Comparison of ENCODE assay signal across 11 cellular contexts in genomic region chrX:2963992-2964794, GRCh38. TPM values are rescaled to one million over a fixed set of nuclear protein-coding genes. Genes with fewer than 3 reads are reported as not detected.
DNase-seq lines count a peak whose midpoint lies in the region; ATAC-seq and TF ChIP-seq lines count a peak whose summit lies in the region.
"Not testable (repeated sequence)": the region's sequence is repeated elsewhere in the genome, so short reads cannot be mapped to it uniquely, and the experiment has no call there.
"Had no signal": no experiment of that assay in that cellular context is flagged by ENCODE, and none has a peak within 500 bp of the region (broad histone marks: within the 10 kb centered on the region; RNA-seq: fewer than 3 reads in every experiment).

No MANE protein-coding gene starts in this region.

- H3K9me3 ChIP-seq in HUES6 (ENCODE audit: control insufficient read depth, insufficient read depth, low read depth, low read length): not testable (repeated sequence)

- H3K36me3 Mint-ChIP-seq in WTC11; neural crest cell (ENCODE audit: low read depth); type B pancreatic cell: not testable (repeated sequence)

- not testable (repeated sequence) for H3K27me3 Mint-ChIP-seq in WTC11 (ENCODE audit: low read depth); neural crest cell (ENCODE audit: low read depth); type B pancreatic cell

- peak overlapping the region; percentile 48 for H3K4me3 Mint-ChIP-seq in WTC11
- H3K4me3 Mint-ChIP-seq in neural crest cell: peak overlapping the region; percentile 82
- peak overlapping the region; percentile 82 for H3K4me3 Mint-ChIP-seq in type B pancreatic cell

- H3K27me3 ChIP-seq in HUES6 (ENCODE audit: control insufficient read depth, insufficient read depth, low read length): not testable (repeated sequence)

- peak; percentile 10; the same call in 1 of the 2 replicates for ATAC-seq in WTC11

- H3K36me3 ChIP-seq in HUES6 (ENCODE audit: control insufficient read depth, insufficient read depth, low read length): not testable (repeated sequence)

- CTCF ChIA-PET in WTC11 (lab: Charles Lee): not testable (repeated sequence)

- peaks cover 43% of the 10 kb centered on the region for H3K4me1 ChIP-seq in HUES6 (ENCODE audit: control insufficient read depth, insufficient read depth, low read length)

- POLR2A ChIA-PET in WTC11 (lab: Charles Lee): not testable (repeated sequence)

- peak overlapping the region; percentile 86 for H3K9ac ChIP-seq in HUES6 (ENCODE audit: low read length)

- not testable (repeated sequence) for H3K9me3 Mint-ChIP-seq in WTC11, neural crest cell, type B pancreatic cell

- H3K27ac Mint-ChIP-seq in WTC11 (peak overlapping the region; percentile 71), neural crest cell (ENCODE audit: unreplicated experiment) (peak overlapping the region; percentile 100), type B pancreatic cell (peak overlapping the region; percentile 97)

- H3K4me3 ChIP-seq in HUES6 (ENCODE audit: low read depth, low read length): peak overlapping the region; percentile 62

- not testable (repeated sequence) for TF ChIP-seq CTCF in WTC11 (IDR thresholded peaks at IDR 0.05); neural crest cell (conservative IDR thresholded peaks at IDR 0.05); type B pancreatic cell (conservative IDR thresholded peaks at IDR 0.05)

- peak overlapping the region; percentile 95; the same call in 1 of the 2 replicates for H3K27ac ChIP-seq in HUES6 (ENCODE audit: low read depth, low read length)

- H3K4me1 Mint-ChIP-seq in WTC11: peaks cover 53% of the 10 kb centered on the region
- H3K4me1 Mint-ChIP-seq in neural crest cell: peaks cover 64% of the 10 kb centered on the region
- H3K4me1 Mint-ChIP-seq in type B pancreatic cell (ENCODE audit: unreplicated experiment): peaks cover 40% of the 10 kb centered on the region

- DNase-seq in DMS53 treated with DMSO at 0.1 percent for 48 hours (lab: John Stamatoyannopoulos, UW; ENCODE audit: unreplicated experiment): peak; percentile 17
- not testable (repeated sequence) for DNase-seq in WTC11 (ENCODE audit: low spot score); neural crest cell (ENCODE audit: low read depth, low spot score); type B pancreatic cell (ENCODE audit: extremely low spot score, unreplicated experiment)
- peak; percentile 22 for DNase-seq in dedifferentiated amniotic fluid mesenchymal stem cell (ENCODE audit: extremely low spot score)
- DNase-seq in glomerular endothelial cell (ENCODE audit: extremely low read depth, low read depth, low spot score): peak; percentile 39
- DNase-seq in left kidney (ENCODE audit: low read depth, low spot score): peak; percentile 68

RNA-seq across cellular contexts. Expression of gene ARSD, which starts 35.1 kb away (rescaled TPM):
- total RNA-seq in WTC11 (2021) (3.0 to 6.3 TPM (median 6.0 TPM) in 3 replicates), glomerular endothelial cell (27.4 and 32.5 TPM in 2 replicates), neural crest cell (8.8 and 11.2 TPM in 2 replicates), type B pancreatic cell (ENCODE audit: low replicate concordance) (38.7 and 54.6 TPM in 2 replicates)

RNA-seq across cellular contexts. Expression of gene ARSH, which starts 42.2 kb away (rescaled TPM):
- not detected in 3 replicates for total RNA-seq in WTC11 (2021)
- total RNA-seq in glomerular endothelial cell: not detected in 2 replicates
- total RNA-seq in neural crest cell: not detected in 2 replicates
- total RNA-seq in type B pancreatic cell (ENCODE audit: low replicate concordance): 0.24 TPM in 1 of 2 replicates, not detected in the other
- total RNA-seq: activated CD4-positive, alpha-beta memory T cell treated with anti-CD3 and anti-CD28 coated beads for 36 hours; mammary epithelial cell; skeletal muscle tissue had no signal
